ENCODE assay signal across 8 cellular contexts in the genomic region with DNA sequence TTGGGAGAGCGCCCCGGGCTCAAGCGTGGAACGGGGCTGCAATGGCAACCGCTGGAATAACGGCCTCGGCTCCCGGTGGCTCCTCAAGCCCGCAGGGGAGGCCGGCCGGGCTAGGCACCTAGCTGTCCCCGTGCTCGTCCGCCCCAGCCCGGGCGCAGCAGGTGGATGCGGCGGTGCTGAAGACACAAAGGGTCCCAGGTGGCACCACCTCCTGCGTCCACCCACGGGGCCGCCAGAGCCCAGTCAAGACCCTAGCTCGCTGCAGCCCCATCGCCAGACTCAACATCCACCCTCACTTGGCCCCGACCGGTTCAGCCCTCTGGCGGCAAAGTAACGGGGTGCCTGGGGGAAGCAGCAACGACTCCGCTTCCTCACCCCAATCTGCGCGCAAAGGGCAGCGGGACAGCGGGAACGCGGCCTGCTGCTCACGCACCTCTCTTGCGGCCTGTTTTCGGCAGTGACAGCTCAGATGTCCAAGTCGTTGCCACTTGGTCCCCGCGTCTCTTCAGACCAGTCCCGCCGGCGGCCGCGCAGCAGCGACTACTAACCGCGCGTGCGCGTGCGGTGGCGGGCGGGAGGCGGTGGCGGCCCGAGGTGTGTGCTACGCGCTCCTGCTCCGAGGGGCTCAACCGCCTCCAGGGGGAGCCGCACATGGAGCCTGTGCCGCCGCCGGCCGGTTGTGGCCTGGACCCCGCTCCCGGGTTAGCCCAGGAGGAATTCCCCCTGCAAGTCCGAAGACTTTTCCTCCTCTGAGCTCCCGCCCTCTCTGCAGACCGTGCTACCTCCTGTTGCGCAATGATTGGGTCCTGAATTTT. TPM values are rescaled to one million over a fixed set of nuclear protein-coding genes. Genes with fewer than 3 reads are reported as not detected.
DNase-seq lines count a peak whose midpoint lies in the region; ATAC-seq and TF ChIP-seq lines count a peak whose summit lies in the region.

A gene with protein sequence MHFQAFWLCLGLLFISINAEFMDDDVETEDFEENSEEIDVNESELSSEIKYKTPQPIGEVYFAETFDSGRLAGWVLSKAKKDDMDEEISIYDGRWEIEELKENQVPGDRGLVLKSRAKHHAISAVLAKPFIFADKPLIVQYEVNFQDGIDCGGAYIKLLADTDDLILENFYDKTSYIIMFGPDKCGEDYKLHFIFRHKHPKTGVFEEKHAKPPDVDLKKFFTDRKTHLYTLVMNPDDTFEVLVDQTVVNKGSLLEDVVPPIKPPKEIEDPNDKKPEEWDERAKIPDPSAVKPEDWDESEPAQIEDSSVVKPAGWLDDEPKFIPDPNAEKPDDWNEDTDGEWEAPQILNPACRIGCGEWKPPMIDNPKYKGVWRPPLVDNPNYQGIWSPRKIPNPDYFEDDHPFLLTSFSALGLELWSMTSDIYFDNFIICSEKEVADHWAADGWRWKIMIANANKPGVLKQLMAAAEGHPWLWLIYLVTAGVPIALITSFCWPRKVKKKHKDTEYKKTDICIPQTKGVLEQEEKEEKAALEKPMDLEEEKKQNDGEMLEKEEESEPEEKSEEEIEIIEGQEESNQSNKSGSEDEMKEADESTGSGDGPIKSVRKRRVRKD (minus strand): TSS at position 545 of the 815 bp plus-strand sequence. CDS start 14,570 bp downstream, outside the sequence.

- peak within 1 kb of the TSS; percentile 73 for H3K4me3 Mint-ChIP-seq in activated CD8-positive, alpha-beta T cell treated with anti-CD3 and anti-CD28 coated beads for 36 hours
- H3K4me3 Mint-ChIP-seq in endothelial cell (ENCODE audit: unreplicated experiment), result peak within 1 kb of the TSS; percentile 93

- POLR2A ChIA-PET in activated CD8-positive, alpha-beta T cell treated with anti-CD3 and anti-CD28 coated beads for 36 hours (lab: Charles Lee), result interaction anchor here (0.6 to 1.0 kb wide), 2 partner anchors 67 to 294 kb away, joined by 3 read pairs; no protein-coding TSS in a partner anchor

- peaks cover 5% of the 10 kb centered on the region for H3K4me1 Mint-ChIP-seq in activated CD8-positive, alpha-beta T cell treated with anti-CD3 and anti-CD28 coated beads for 36 hours (ENCODE audit: low read depth)
- peaks cover 22% of the 10 kb centered on the region for H3K4me1 Mint-ChIP-seq in endothelial cell (ENCODE audit: unreplicated experiment)

- no peaks in the 10 kb centered on the region; the same call in 1 of the 2 replicates for H3K4me1 ChIP-seq in BE2C

- DNase-seq in BE2C (peak; percentile 96), GM19240 (ENCODE audit: insufficient read length, low spot score) (peak; percentile 20), NCI-H510A (lab: John Stamatoyannopoulos, UW) (peak; percentile 48), endothelial cell (ENCODE audit: low spot score) (peak; percentile 95), mesenteric fat pad (ENCODE audit: low spot score) (peak; percentile 90)
- DNase-seq in activated CD8-positive, alpha-beta T cell treated with anti-CD3 and anti-CD28 coated beads for 36 hours, result peak; percentile 68
- DNase-seq in stimulated activated CD8-positive, alpha-beta memory T cell treated with anti-CD3 and anti-CD28 coated beads, Interleukin-2, amount 100 ng/mL, for 48 hours (ENCODE audit: low read depth in 2 of 2), result peak; percentile 53 to 59

- ATAC-seq in HG03432 (IDR thresholded peaks at IDR 0.05; ENCODE audit: unreplicated experiment), result peak; percentile 93
- peak; percentile 91 for ATAC-seq in activated CD8-positive, alpha-beta T cell treated with anti-CD3 and anti-CD28 coated beads for 36 hours

- intact Hi-C loops in activated CD8-positive, alpha-beta T cell treated with anti-CD3 and anti-CD28 coated beads for 36 hours (cut with micrococcal nuclease), result no loop called here

- CTCF ChIA-PET in activated CD8-positive, alpha-beta T cell treated with anti-CD3 and anti-CD28 coated beads for 36 hours (lab: Charles Lee), result interaction anchor here (1.0 to 2.7 kb wide), 11 partner anchors 9 to 182 kb away, joined by 3 to 14 read pairs (median 5); a partner anchor contains a TSS

- H3K36me3 ChIP-seq in BE2C, result no peaks in the 10 kb centered on the region

- H3K27ac Mint-ChIP-seq in activated CD8-positive, alpha-beta T cell treated with anti-CD3 and anti-CD28 coated beads for 36 hours, result no peak within 1 kb of the TSS
- H3K27ac Mint-ChIP-seq in endothelial cell (ENCODE audit: unreplicated experiment), result peak within 1 kb of the TSS; percentile 70

- H3K36me3 Mint-ChIP-seq in activated CD8-positive, alpha-beta T cell treated with anti-CD3 and anti-CD28 coated beads for 36 hours (ENCODE audit: low read depth), result no peaks in the 10 kb centered on the region
- H3K36me3 Mint-ChIP-seq in endothelial cell (ENCODE audit: low read depth, unreplicated experiment), result no peaks in the 10 kb centered on the region

- H3K27me3 ChIP-seq in BE2C, result no peaks in the 10 kb centered on the region

- peak within 1 kb of the TSS; percentile 94 for H3K4me3 ChIP-seq in BE2C (ENCODE audit: low read depth, low read length)

- H3K9me3 Mint-ChIP-seq in activated CD8-positive, alpha-beta T cell treated with anti-CD3 and anti-CD28 coated beads for 36 hours, result no peaks in the 10 kb centered on the region
- H3K9me3 Mint-ChIP-seq in endothelial cell (ENCODE audit: unreplicated experiment), result no peaks in the 10 kb centered on the region

- TF ChIP-seq CTCF in BE2C (IDR thresholded peaks at IDR 0.05; ENCODE audit: low read depth, low read length) (peak; percentile 60), endothelial cell (IDR thresholded peaks at IDR 0.05; ENCODE audit: unreplicated experiment) (no peak)
- peak; percentile 54 for TF ChIP-seq CTCF in activated CD8-positive, alpha-beta T cell treated with anti-CD3 and anti-CD28 coated beads for 36 hours (IDR thresholded peaks at IDR 0.05)

- no peaks in the 10 kb centered on the region for H3K9me3 ChIP-seq in BE2C

- peaks cover 38% of the 10 kb centered on the region for H3K27me3 Mint-ChIP-seq in activated CD8-positive, alpha-beta T cell treated with anti-CD3 and anti-CD28 coated beads for 36 hours
- H3K27me3 Mint-ChIP-seq in endothelial cell (ENCODE audit: unreplicated experiment), result peaks cover 3% of the 10 kb centered on the region

RNA-seq across cellular contexts. Expression of the gene that starts here (rescaled TPM):
- 7.1 TPM for polyA plus RNA-seq in BE2C (2012; ENCODE audit: insufficient read depth, insufficient read length, low read depth)
- under 1 TPM; 0.23 to 0.31 TPM for total RNA-seq in activated CD8-positive, alpha-beta T cell treated with anti-CD3 and anti-CD28 coated beads for 36 hours
- total RNA-seq in endothelial cell (ENCODE audit: unreplicated experiment), result 21.6 TPM
- not detected for total RNA-seq in mesenteric fat pad

Comparison
In these comparisons a context has a peak if more than half of its experiments do, and no peak if none do; other contexts are left out.
1. Peak in every context shown above with its lines: DNase-seq, ATAC-seq and H3K4me3 ChIP-seq.
2. RNA of the gene that starts here (total RNA-seq): 21.6 TPM in endothelial cell (single experiment); 0.23 to 0.31 TPM in activated CD8-positive, alpha-beta T cell treated with anti-CD3 and anti-CD28 coated beads for 36 hours and not detected in mesenteric fat pad (single experiment); every median in the first group is over 10 times any median in the second.
3. Peak in DNase-seq and ATAC-seq in activated CD8-positive, alpha-beta T cell treated with anti-CD3 and anti-CD28 coated beads for 36 hours; RNA of the gene not detected or under 1 TPM.
4. Peak in DNase-seq in mesenteric fat pad; RNA of the gene not detected or under 1 TPM.
5. DNase-seq: peak in every context shown above with its lines; median percentile 96 in BE2C; 95 in endothelial cell; 90 in mesenteric fat pad; 68 in activated CD8-positive, alpha-beta T cell treated with anti-CD3 and anti-CD28 coated beads for 36 hours; 56 in stimulated activated CD8-positive, alpha-beta memory T cell treated with anti-CD3 and anti-CD28 coated beads, Interleukin-2, amount 100 ng/mL, for 48 hours; 48 in NCI-H510A; 20 in GM19240.